21 cellular contexts compared by ENCODE assay signal in the genomic region with DNA sequence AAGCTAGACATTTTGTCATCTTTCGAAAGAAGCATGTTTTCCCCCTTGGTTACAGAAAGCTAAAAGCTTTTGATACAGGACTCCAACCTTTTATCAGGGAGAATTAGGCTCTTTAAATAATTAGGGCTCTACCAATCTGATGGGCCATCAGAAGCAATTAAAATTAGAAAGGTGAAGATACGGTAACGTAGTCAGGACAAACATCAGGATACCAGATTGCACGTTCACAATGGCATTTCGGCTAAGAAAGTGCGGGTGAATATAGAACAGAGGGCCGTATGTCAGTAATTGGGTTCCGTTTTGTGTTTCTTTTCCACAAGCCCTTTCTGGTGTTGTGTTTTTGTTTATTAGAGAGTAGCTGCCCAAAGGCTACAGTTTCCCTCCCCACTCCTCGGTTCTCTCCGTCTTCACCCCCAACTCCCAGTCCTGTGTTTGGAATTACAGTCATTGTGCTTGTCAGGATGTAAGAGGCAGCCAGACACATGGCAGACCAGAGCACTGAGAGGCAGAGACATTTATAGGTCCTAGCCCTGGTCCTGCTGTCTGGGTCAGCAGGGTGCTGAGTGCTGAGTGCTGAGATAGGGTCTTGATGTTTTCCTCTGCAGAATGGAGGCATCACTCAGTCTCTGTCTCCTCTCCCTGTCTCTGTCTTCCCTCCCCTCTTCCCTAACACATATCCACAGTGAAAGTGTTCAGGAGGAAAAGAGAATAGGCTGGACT. TPM values are rescaled to one million over a fixed set of nuclear protein-coding genes. Genes with fewer than 3 reads are reported as not detected.
DNase-seq lines count a peak whose midpoint lies in the region; ATAC-seq and TF ChIP-seq lines count a peak whose summit lies in the region.
"Had no signal": no experiment of that assay in that cellular context is flagged by ENCODE, and none has a peak within 500 bp of the region (broad histone marks: within the 10 kb centered on the region; RNA-seq: fewer than 3 reads in every experiment).

No MANE protein-coding gene starts in this region.

- peak overlapping the region; percentile 13; the same call in 1 of the 2 replicates for H3K9ac ChIP-seq in DND-41 (ENCODE audit: low read depth, low read length)

- H3K9me3 ChIP-seq in DND-41 (ENCODE audit: insufficient read depth, low read length, severe bottlenecking): no peaks in the 10 kb centered on the region

- H3K79me2 ChIP-seq in DND-41 (ENCODE audit: insufficient read depth, low read length): peaks cover 99% of the 10 kb centered on the region

- peak overlapping the region; percentile 83; the same call in 1 of the 2 replicates for H3K4me2 ChIP-seq in DND-41 (ENCODE audit: insufficient read depth, low read length)

- peaks cover 88% of the 10 kb centered on the region for H3K36me3 ChIP-seq in DND-41 (ENCODE audit: insufficient read depth, low read length)

- H3K4me3 Mint-ChIP-seq in activated T-cell treated with anti-CD3 and anti-CD28 coated beads, Interleukin-2, amount 50 U/mL, for 24 hours: no peak overlapping the region
- H3K4me3 Mint-ChIP-seq: effector memory CD8-positive, alpha-beta T cell; WTC11 had no signal

- no peak overlapping the region for H2AFZ ChIP-seq in DND-41 (ENCODE audit: low read depth, low read length)

- no peak for TF ChIP-seq CTCF in DND-41 (IDR thresholded peaks at IDR 0.05; ENCODE audit: borderline replicate concordance, extremely low read depth, low read length, poor library complexity, severe bottlenecking)

- peaks cover 84% of the 10 kb centered on the region for H4K20me1 ChIP-seq in DND-41 (ENCODE audit: insufficient read depth, low read length)

- DNase-seq in activated T-cell treated with anti-CD3 and anti-CD28 coated beads, Interleukin-2, amount 50 U/mL, for 24 hours: no peak
- DNase-seq in activated T-cell treated with anti-CD3 and anti-CD28 coated beads, Interleukin-2, amount 50 U/mL, for 48 hours: no peak
- DNase-seq in DND-41 (no peak), SK-N-DZ (ENCODE audit: low spot score) (peak; percentile 72), left ventricle myocardium superior (no peak), SW480 (ENCODE audit: low spot score) (no peak)
- DNase-seq: activated CD8-positive, alpha-beta memory T cell treated with anti-CD3 and anti-CD28 coated beads for 24 hours; activated effector memory CD4-positive, alpha-beta T cell treated with anti-CD3 and anti-CD28 coated beads, Interleukin-2, amount 50 U/mL, for 16 hours; aorta; CD4-positive, alpha-beta T cell; DMS79; effector memory CD8-positive, alpha-beta T cell; glutamatergic neuron; KG1; NCI-H2029 treated with DMSO at 0.1 percent for 48 hours; NCI-H446 treated with DMSO at 0.1 percent for 48 hours; SHP77 treated with DMSO at 0.1 percent for 48 hours; substantia nigra had no signal

- H3K9me3 Mint-ChIP-seq in activated T-cell treated with anti-CD3 and anti-CD28 coated beads, Interleukin-2, amount 50 U/mL, for 24 hours: no peaks in the 10 kb centered on the region
- H3K9me3 Mint-ChIP-seq: CD4-positive, alpha-beta T cell; effector memory CD8-positive, alpha-beta T cell; WTC11 had no signal

- peaks cover 52% of the 10 kb centered on the region for H3K4me1 ChIP-seq in DND-41 (ENCODE audit: insufficient read depth, low read length)

- ATAC-seq in DND-41 (ENCODE audit: insufficient read depth, low read depth): no peak
- ATAC-seq in left ventricle myocardium superior: peak; percentile 64
- no peak for ATAC-seq in HG03565 (IDR thresholded peaks at IDR 0.05; ENCODE audit: unreplicated experiment)
- no peak for ATAC-seq in HG03097 (IDR thresholded peaks at IDR 0.05; ENCODE audit: low FRiP score, unreplicated experiment)
- ATAC-seq: effector memory CD8-positive, alpha-beta T cell; WTC11 had no signal

- H3K27ac Mint-ChIP-seq in activated T-cell treated with anti-CD3 and anti-CD28 coated beads, Interleukin-2, amount 50 U/mL, for 24 hours: peak overlapping the region; percentile 74
- H3K27ac Mint-ChIP-seq: CD4-positive, alpha-beta T cell; WTC11 had no signal

- H3K4me1 Mint-ChIP-seq in activated T-cell treated with anti-CD3 and anti-CD28 coated beads, Interleukin-2, amount 50 U/mL, for 24 hours (ENCODE audit: low read depth): peaks cover 76% of the 10 kb centered on the region

- H3K27me3 Mint-ChIP-seq in activated T-cell treated with anti-CD3 and anti-CD28 coated beads, Interleukin-2, amount 50 U/mL, for 24 hours: no peaks in the 10 kb centered on the region
- H3K27me3 Mint-ChIP-seq: CD4-positive, alpha-beta T cell; effector memory CD8-positive, alpha-beta T cell had no signal

- no peak overlapping the region for H3K4me3 ChIP-seq in DND-41 (ENCODE audit: low read depth in 1 of 2, low read length in 2 of 2)

- peaks cover 86% of the 10 kb centered on the region for H3K36me3 Mint-ChIP-seq in activated T-cell treated with anti-CD3 and anti-CD28 coated beads, Interleukin-2, amount 50 U/mL, for 24 hours (ENCODE audit: low read depth)

- H3K27me3 ChIP-seq in DND-41 (ENCODE audit: insufficient read depth, low read length, poor library complexity): no peaks in the 10 kb centered on the region

- H3K27ac ChIP-seq in DND-41 (ENCODE audit: low read length): 0 out of 2 replicates have a peak overlapping the region, but pooled peaks have one; percentile 40

- intact Hi-C loops in left ventricle myocardium superior (cut with micrococcal nuclease): no loop called here

RNA-seq across cellular contexts. Expression of a gene that starts 5.5 kb away (rescaled TPM):
- 93.0 and 106 TPM in 2 replicates for polyA plus RNA-seq in SK-N-DZ (2014; cell fraction: cytosol; rRNA removed)
- polyA plus RNA-seq in SK-N-DZ (2014; cell fraction: nucleus; rRNA removed): 133 and 134 TPM in 2 replicates
- 178 TPM for total RNA-seq in left ventricle myocardium superior
